16 cellular contexts compared by ENCODE assay signal in the genomic region with DNA sequence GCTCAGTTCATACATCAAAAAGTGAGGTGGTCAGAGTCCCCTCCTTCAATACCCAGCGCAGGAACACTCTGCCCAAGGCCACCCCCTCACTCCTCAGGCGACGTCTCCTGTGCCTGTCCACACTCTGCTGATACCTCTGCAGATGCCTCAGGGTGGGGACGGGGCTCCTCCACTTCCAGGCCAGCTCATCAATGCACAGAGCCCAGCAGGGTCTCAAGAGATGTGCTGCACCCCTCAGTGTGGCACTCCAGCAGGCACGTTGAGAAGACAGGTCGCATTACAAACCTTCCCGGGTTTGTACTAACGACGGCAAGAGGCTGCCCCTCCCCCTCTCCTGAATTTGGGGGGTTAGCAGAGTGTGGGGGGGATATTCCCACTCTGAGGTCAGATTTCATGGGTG.
"Had no signal": no experiment of that assay in that cellular context is flagged by ENCODE, and none has a peak within 500 bp of the region (broad histone marks: within the 10 kb centered on the region; RNA-seq: fewer than 3 reads in every experiment).

No MANE protein-coding gene starts in this region.

- DNase-seq: effector CD4-positive, alpha-beta T cell; endodermal cell; erythroblast; foreskin keratinocyte; small intestine; stimulated activated CD4-positive, alpha-beta T cell treated with anti-CD3 and anti-CD28 coated beads, Interleukin-2, amount 100 ng/mL, for 48 hours; stimulated activated naive CD4-positive, alpha-beta T cell treated with Interleukin-2 at 50 U/mL for 16 hours; tibial artery; upper lobe of left lung had no signal

- H3K27ac Mint-ChIP-seq: endodermal cell; naive thymus-derived CD8-positive, alpha-beta T cell had no signal

- H3K9me3 Mint-ChIP-seq: endodermal cell; naive thymus-derived CD8-positive, alpha-beta T cell had no signal

- H3K4me3 Mint-ChIP-seq: endodermal cell; naive thymus-derived CD8-positive, alpha-beta T cell had no signal

- ATAC-seq: foreskin keratinocyte; mucosa of descending colon; naive thymus-derived CD8-positive, alpha-beta T cell had no signal

- H3K4me3 ChIP-seq: coronary artery, mucosa of descending colon, ovary, right atrium auricular region, suprapubic skin, tibial artery, upper lobe of left lung, vagina had no signal

- H3K27ac ChIP-seq: coronary artery, foreskin keratinocyte, ovary, right atrium auricular region, suprapubic skin, tibial artery, upper lobe of left lung, vagina had no signal

- H3K27me3 ChIP-seq: foreskin keratinocyte, ovary, right atrium auricular region, tibial artery, upper lobe of left lung, vagina had no signal

- H3K36me3 Mint-ChIP-seq: naive thymus-derived CD8-positive, alpha-beta T cell had no signal

- H3K9me3 ChIP-seq: mucosa of descending colon, ovary, right atrium auricular region, suprapubic skin, tibial artery, upper lobe of left lung, vagina had no signal

- H3K36me3 ChIP-seq: ovary, right atrium auricular region, suprapubic skin, tibial artery, upper lobe of left lung, vagina had no signal

- H3K4me1 ChIP-seq: foreskin keratinocyte, right atrium auricular region, suprapubic skin, tibial artery, upper lobe of left lung, vagina had no signal
